ENCODE assay signal across 9 cellular contexts in genomic region chr6:3742076-3742425, GRCh38. TPM values are rescaled to one million over a fixed set of nuclear protein-coding genes. Genes with fewer than 3 reads are reported as not detected.
A peak's percentile ranks its signal among the peaks of the same experiment; 100 is the strongest.
DNase-seq lines count a peak whose midpoint lies in the region; ATAC-seq, FAIRE-seq and TF ChIP-seq lines count a peak whose summit lies in the region.
"Had no signal": no experiment of that assay in that cellular context is flagged by ENCODE, and none has a peak within 500 bp of the region (broad histone marks: within the 10 kb centered on the region; RNA-seq: fewer than 3 reads in every experiment).

No MANE protein-coding gene starts in this region.

- TF ChIP-seq POLR2A in A549 (IDR thresholded peaks at IDR 0.05; ENCODE audit: low read length) (no peak), HCT116 (IDR thresholded peaks at IDR 0.05; ENCODE audit: borderline replicate concordance, extremely low read depth, insufficient read depth, insufficient read length) (no peak), GM12891 (IDR thresholded peaks at IDR 0.05; ENCODE audit: low read depth, low read length) (no peak)

- no peaks in the 10 kb centered on the region for H4K20me1 ChIP-seq in HCT116 (ENCODE audit: insufficient read depth)

- H3K79me1 ChIP-seq in mesendoderm (ENCODE audit: low read length): no peaks in the 10 kb centered on the region

- H3K27ac ChIP-seq in A549: no peak overlapping the region
- H3K27ac ChIP-seq in HCT116 (ENCODE audit: low read depth, low read length): no peak overlapping the region
- H3K27ac ChIP-seq in mesendoderm (ENCODE audit: low read depth, low read length): no peak overlapping the region

- H3K23ac ChIP-seq in mesendoderm (ENCODE audit: low read length): no peak overlapping the region

- H3K56ac ChIP-seq in mesendoderm (ENCODE audit: low read length): no peak overlapping the region

- no peaks in the 10 kb centered on the region for H3K9me2 ChIP-seq in HCT116 (ENCODE audit: insufficient read depth)

- no peak overlapping the region for H2AK5ac ChIP-seq in mesendoderm (ENCODE audit: low read length)

- no peaks in the 10 kb centered on the region for H3K9me3 ChIP-seq in A549
- no peaks in the 10 kb centered on the region for H3K9me3 ChIP-seq in HCT116 (ENCODE audit: control insufficient read depth in 1 of 2, insufficient read depth in 1 of 2, low read depth in 1 of 2, low read length in 2 of 2)
- no peaks in the 10 kb centered on the region for H3K9me3 ChIP-seq in adipocyte (ENCODE audit: control insufficient read depth, low read length)

- RAD21 ChIA-PET in HCT116 (lab: Charles Lee; ENCODE audit: low non-redundant PET in 1 of 2, low total read pairs in 2 of 2, uncharacterized antibody in 2 of 2, unreplicated experiment in 2 of 2): no interaction called here

- H2BK120ac ChIP-seq in mesendoderm (ENCODE audit: low read depth, low read length): no peak overlapping the region

- H2BK5ac ChIP-seq in mesendoderm (ENCODE audit: low read length): no peak overlapping the region

- H3K27me3 ChIP-seq in HCT116 (ENCODE audit: insufficient read depth, low read length): no peaks in the 10 kb centered on the region
- H3K27me3 ChIP-seq in adipocyte (replicated peaks; ENCODE audit: control insufficient read depth, insufficient read depth, low read length): no peaks in the 10 kb centered on the region
- H3K27me3 ChIP-seq in mesendoderm (ENCODE audit: insufficient read depth, low read length, poor library complexity): no peaks in the 10 kb centered on the region

- TF ChIP-seq CTCF in A549 (IDR thresholded peaks at IDR 0.05): no peak
- TF ChIP-seq CTCF in HCT116 (IDR thresholded peaks at IDR 0.05 in 2 of 3, conservative IDR thresholded peaks at IDR 0.05 in 1 of 3; ENCODE audit: borderline replicate concordance in 1 of 3, insufficient read depth in 1 of 3, low read depth in 2 of 3, low read length in 2 of 3): no peak

- no peak overlapping the region for H3K9ac ChIP-seq in HCT116 (ENCODE audit: low read length)
- peak overlapping the region; percentile 92 for H3K9ac ChIP-seq in adipocyte (ENCODE audit: low read length)
- no peak overlapping the region for H3K9ac ChIP-seq in mesendoderm (ENCODE audit: low read length)

- no peak for ATAC-seq in A549
- ATAC-seq in HCT116: 0 out of 2 replicates have a peak, but pooled peaks have one; percentile 14

- H3K4me1 ChIP-seq in A549: peaks cover 19% of the 10 kb centered on the region
- H3K4me1 ChIP-seq in HCT116 (ENCODE audit: control insufficient read depth in 1 of 2, insufficient read depth in 2 of 2, low read length in 2 of 2): peaks cover 0 to 13% of the 10 kb centered on the region in 2 experiments; a peak in 2 of 4 replicates
- H3K4me1 ChIP-seq in adipocyte (ENCODE audit: control insufficient read depth, insufficient read depth, low read length): peaks cover 99% of the 10 kb centered on the region
- H3K4me1 ChIP-seq in mesendoderm (ENCODE audit: control insufficient read depth, low read depth, low read length): no peaks in the 10 kb centered on the region

- POLR2A ChIA-PET in A549 (lab: Yijun Ruan, JAX) (no interaction called here), HCT116 (lab: Charles Lee) (no interaction called here), HEK293T (lab: Yijun Ruan, JAX) (no interaction called here)

- intact Hi-C loops in HCT116 (cut with micrococcal nuclease): loop anchor here (1.0 to 10.0 kb wide), 5 partner anchors 191 to 473 kb away; no protein-coding TSS in a partner anchor

- WGBS in A549 (ENCODE audit: missing lambda C conversion rate): 60% methylated on average over 3 of the region's 3 CpGs
- WGBS in mesendoderm (ENCODE audit: extremely low coverage, insufficient coverage, low lambda C conversion rate): no CpG with 5 or more reads among the region's 3 CpGs

- H3K79me2 ChIP-seq in HCT116 (ENCODE audit: insufficient read depth, low read length): no peaks in the 10 kb centered on the region
- H3K79me2 ChIP-seq in mesendoderm (ENCODE audit: control insufficient read depth, insufficient read depth, low read length): no peaks in the 10 kb centered on the region

- H2BK15ac ChIP-seq in mesendoderm (replicated peaks; ENCODE audit: low read depth): no peak overlapping the region

- no peak for TF ChIP-seq EP300 in A549 (IDR thresholded peaks at IDR 0.05)

- H3K36me3 ChIP-seq in HCT116 (ENCODE audit: control insufficient read depth in 1 of 2, insufficient read depth in 2 of 2, low read length in 2 of 2): no peaks in the 10 kb centered on the region
- H3K36me3 ChIP-seq in adipocyte (ENCODE audit: control insufficient read depth, insufficient read depth, low read length, severe bottlenecking): peaks cover 59% of the 10 kb centered on the region
- H3K36me3 ChIP-seq in mesendoderm (ENCODE audit: control insufficient read depth, insufficient read depth, low read length): no peaks in the 10 kb centered on the region

- BruUV-seq in HCT116 (replicated peaks; lab: Mats Ljungman, UMichigan): no TSS peak

- no peak overlapping the region for H4K8ac ChIP-seq in mesendoderm (ENCODE audit: low read depth, low read length)

- no peak overlapping the region for H3K4ac ChIP-seq in mesendoderm (ENCODE audit: low read depth, low read length)

- no peak overlapping the region for H3K18ac ChIP-seq in mesendoderm (ENCODE audit: low read length)

- FAIRE-seq in A549 (lab: Jason Lieb, UNC): no peak
- no peak for FAIRE-seq in GM12891 (lab: Jason Lieb, UNC)

- TF ChIP-seq RAD21 in A549 (conservative IDR thresholded peaks at IDR 0.05 in 1 of 2, IDR thresholded peaks at IDR 0.05 in 1 of 2) (no peak), HCT116 (IDR thresholded peaks at IDR 0.05; ENCODE audit: low read depth) (no peak)

- DNase-seq in A549 (ENCODE audit: low read depth in 1 of 2, low spot score in 1 of 2) (no peak), HCT116 (ENCODE audit: low read depth, low spot score) (no peak), adipocyte (ENCODE audit: low read depth) (no peak), mesendoderm (peak; percentile 60), AG08396 (ENCODE audit: low spot score) (no peak), COR-L47 (lab: John Stamatoyannopoulos, UW) (no peak), HEK293T (ENCODE audit: extremely low spot score) (no peak), GM12891 (ENCODE audit: insufficient read length, low spot score) (no peak)
- DNase-seq: amniotic stem cell had no signal

- H3K4me2 ChIP-seq in A549: peak overlapping the region; percentile 64
- H3K4me2 ChIP-seq in HCT116 (ENCODE audit: low read length): peak overlapping the region; percentile 52
- H3K4me2 ChIP-seq in mesendoderm (ENCODE audit: low read length): no peak overlapping the region

- H4K5ac ChIP-seq in mesendoderm (ENCODE audit: low read length): no peak overlapping the region

- H2AFZ ChIP-seq in HCT116 (ENCODE audit: low read depth, low read length, poor library complexity, severe bottlenecking): no peak overlapping the region

- CTCF ChIA-PET in A549 (lab: Yijun Ruan, JAX): interaction anchor here (0.7 to 3.4 kb wide), 26 partner anchors 9 to 494 kb away, joined by 3 to 28 read pairs (median 4); partner anchors contain the start of gene FAM50B
- CTCF ChIA-PET in HCT116 (lab: Charles Lee): interaction anchor here (1.6 to 2.2 kb wide), 2 partner anchors 191 to 266 kb away, joined by 3 to 8 read pairs; no protein-coding TSS in a partner anchor
- CTCF ChIA-PET in HEK293T (lab: Yijun Ruan, JAX): interaction anchor here (1.2 to 1.4 kb wide), 2 partner anchors 191 to 195 kb away, joined by 5 to 6 read pairs; no protein-coding TSS in a partner anchor

- H3K4me3 ChIP-seq in A549 (no peak overlapping the region), HCT116 (replicated peaks in 1 of 2; ENCODE audit: low read depth in 1 of 2, low read length in 2 of 2) (peak overlapping the region in 1 of 2 experiments; percentile 17; a peak in 2 of 4 replicates), adipocyte (ENCODE audit: low read length) (peak overlapping the region; percentile 76), mesendoderm (ENCODE audit: low read length) (no peak overlapping the region)

TF ChIP-seq in A549, 52 proteins besides CTCF, POLR2A, EP300 and RAD21 (continues in another document):
- no peak for TF ChIP-seq ZNF302 (CRISPR knock-in tag; IDR thresholded peaks at IDR 0.05)

TF ChIP-seq in HCT116, 20 proteins besides CTCF, POLR2A, EP300 and RAD21:
- TF ChIP-seq EZH2phosphoT487 (IDR thresholded peaks at IDR 0.05; ENCODE audit: borderline replicate concordance) (no peak), MAX (IDR thresholded peaks at IDR 0.05) (peak; percentile 10; the same call in 1 of the 2 replicates), JUND (IDR thresholded peaks at IDR 0.05) (no peak), CBX3 (IDR thresholded peaks at IDR 0.05; ENCODE audit: low read depth) (no peak)

TF ChIP-seq in HEK293T, 16 proteins besides CTCF, POLR2A, EP300 and RAD21 (continues in another document):
- no peak for TF ChIP-seq BHLHE40 (IDR thresholded peaks at IDR 0.05; ENCODE audit: borderline replicate concordance)
- TF ChIP-seq FOXK2 (IDR thresholded peaks at IDR 0.05): no peak
- no peak for TF ChIP-seq ELF4 (IDR thresholded peaks at IDR 0.05)
- no peak for TF ChIP-seq HDGF (IDR thresholded peaks at IDR 0.05; ENCODE audit: borderline replicate concordance)
- TF ChIP-seq FOXM1 (IDR thresholded peaks at IDR 0.05; ENCODE audit: borderline replicate concordance): no peak

TF ChIP-seq in GM12891, 5 proteins besides CTCF, POLR2A, EP300 and RAD21:
- no peak for TF ChIP-seq PAX5 (IDR thresholded peaks at IDR 0.05; ENCODE audit: insufficient read depth, low read length, severe bottlenecking)
- TF ChIP-seq SPI1 (IDR thresholded peaks at IDR 0.05; ENCODE audit: low read depth, low read length): no peak
- TF ChIP-seq POLR2AphosphoS5 (IDR thresholded peaks at IDR 0.05; ENCODE audit: low read depth, low read length): no peak
- TF ChIP-seq TAF1 (IDR thresholded peaks at IDR 0.05; ENCODE audit: low read depth, low read length): no peak
- TF ChIP-seq POU2F2 (IDR thresholded peaks at IDR 0.05; ENCODE audit: low read depth, low read length): no peak

RNA-seq across cellular contexts. Expression of gene PXDC1, which starts 9.5 kb away (rescaled TPM):
- polyA plus RNA-seq in A549 (2011; rRNA removed): 2.5 and 6.3 TPM in 2 replicates
- polyA plus RNA-seq in A549 (2012; cell fraction: cytosol; rRNA removed): 2.5 and 4.8 TPM in 2 replicates
- polyA plus RNA-seq in A549 (2012; cell fraction: nucleus; rRNA removed): 5.2 and 6.3 TPM in 2 replicates
- 6.6 to 8.0 TPM (median 7.1 TPM) in 3 replicates for polyA plus RNA-seq in A549 (2017; fragmentation: RNase III; extraction: RNeasy Plus Mini Kit Qiagen cat#74134 plus additional on column Dnase treatment)
- 3.3 and 4.5 TPM in 2 replicates for polyA minus RNA-seq in A549 (2011; rRNA and poly(A)+ RNA removed)
- total RNA-seq in HCT116 (2021; ENCODE audit: unreplicated experiment): 6.3 TPM
- polyA plus RNA-seq in HCT116 (2012): 7.5 and 8.1 TPM in 2 replicates
- 1.2 TPM for polyA plus RNA-seq in mesendoderm (2013, experiment 1 of 2)
- polyA plus RNA-seq in mesendoderm (2013, experiment 2 of 2): 1.3 TPM
- 0.22 TPM for polyA plus RNA-seq in GM12891 (2012; ENCODE audit: low read depth, missing spikeins)

Comparison
In these comparisons a context has a peak if more than half of its experiments do, and no peak if none do; other contexts are left out.
1. Of the 6 proteins assayed by ChIP-seq in both A549 and HCT116: peak only in A549: none; only in HCT116: MAX; in both: none; in neither: 5.